16 cellular contexts compared by ENCODE assay signal in genomic region chr13:45696610-45697226, GRCh38.
DNase-seq lines count a peak whose midpoint lies in the region; ATAC-seq, FAIRE-seq and TF ChIP-seq lines count a peak whose summit lies in the region.
"Had no signal": no experiment of that assay in that cellular context is flagged by ENCODE, and none has a peak within 500 bp of the region (broad histone marks: within the 10 kb centered on the region; RNA-seq: fewer than 3 reads in every experiment).

No MANE protein-coding gene starts in this region.

- H3K9me3 ChIP-seq in RWPE2 (ENCODE audit: severe bottlenecking): no peaks in the 10 kb centered on the region
- H3K9me3 ChIP-seq: lower lobe of right lung had no signal

- no peak overlapping the region for H3K27ac ChIP-seq in RWPE2 (ENCODE audit: poor library complexity, severe bottlenecking)
- H3K27ac ChIP-seq: lower lobe of right lung had no signal

- H3K4me1 ChIP-seq in RWPE2 (ENCODE audit: insufficient read depth, poor library complexity, severe bottlenecking): peaks cover 4% of the 10 kb centered on the region
- H3K4me1 ChIP-seq: lower lobe of right lung had no signal

- no peak overlapping the region for H3K4me3 ChIP-seq in RWPE2 (ENCODE audit: severe bottlenecking)
- H3K4me3 ChIP-seq: lower lobe of right lung had no signal

- ATAC-seq in GM18498 (IDR thresholded peaks at IDR 0.05; ENCODE audit: unreplicated experiment): peak; percentile 48
- peak; percentile 33 for ATAC-seq in GM19455 (IDR thresholded peaks at IDR 0.05; ENCODE audit: unreplicated experiment)
- ATAC-seq in HG03095 (IDR thresholded peaks at IDR 0.05; ENCODE audit: unreplicated experiment): peak; percentile 22
- ATAC-seq in RWPE2 (ENCODE audit: low read depth): peak; percentile 54; the same call in 2 of the 3 replicates
- no peak for ATAC-seq in HG03045 (IDR thresholded peaks at IDR 0.05; ENCODE audit: unreplicated experiment)

- DNase-seq in RWPE2 (ENCODE audit: low spot score): no peak
- no peak for DNase-seq in epidermal melanocyte (ENCODE audit: insufficient read length, low spot score)
- no peak for DNase-seq in SW480 (ENCODE audit: low spot score)
- DNase-seq in HTR-8/SVneo (ENCODE audit: insufficient read length, low spot score): no peak
- DNase-seq: activated CD4-positive, alpha-beta T cell treated with anti-CD3 and anti-CD28 coated beads for 1 hour; activated naive CD4-positive, alpha-beta T cell treated with anti-CD3 and anti-CD28 coated beads, Interleukin-2, amount 50 U/mL, for 16 hours; dermis blood vessel endothelial cell; glutamatergic neuron; lower lobe of right lung; NCI-H2171 treated with DMSO at 0.1 percent for 48 hours; nucleus accumbens; stimulated activated naive CD4-positive, alpha-beta T cell treated with Interleukin-2 at 50 U/mL for 16 hours had no signal

- no peaks in the 10 kb centered on the region for H3K36me3 ChIP-seq in RWPE2 (ENCODE audit: low read depth)
- H3K36me3 ChIP-seq: lower lobe of right lung had no signal

- FAIRE-seq in HTR-8/SVneo (lab: Jason Lieb, UNC): no peak

- no peaks in the 10 kb centered on the region for H3K27me3 ChIP-seq in RWPE2 (ENCODE audit: insufficient read depth, poor library complexity, severe bottlenecking)

- TF ChIP-seq CTCF in RWPE2 (IDR thresholded peaks at IDR 0.05; ENCODE audit: poor library complexity, severe bottlenecking): no peak
